2 cellular contexts compared by ENCODE assay signal in the genomic region with DNA sequence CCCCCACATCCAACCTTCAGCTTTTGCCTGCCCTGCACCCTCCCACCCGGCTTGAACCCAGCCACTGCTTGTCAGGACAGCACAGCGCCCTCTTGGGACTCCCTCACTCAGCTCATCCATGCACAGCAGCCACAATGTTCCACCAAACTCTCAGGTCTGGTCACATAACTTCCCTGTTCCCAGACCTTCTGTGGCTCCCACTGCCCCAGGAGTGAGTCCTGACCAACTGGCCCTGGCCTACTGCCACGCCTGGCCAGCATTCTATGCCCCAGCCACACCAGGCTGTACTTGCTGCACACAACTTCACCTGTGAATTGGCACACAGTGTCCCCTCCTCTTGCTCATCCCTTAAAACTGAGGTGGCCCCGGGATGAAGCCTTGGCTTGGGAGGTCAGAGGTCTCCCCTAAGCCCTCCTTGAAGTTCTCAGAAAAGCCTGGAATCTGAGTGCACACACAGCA.
TF ChIP-seq lines count a peak whose summit lies in the region.

No MANE protein-coding gene starts in this region.

TF ChIP-seq in SK-N-SH, 30 proteins besides CTCF, POLR2A, EP300 and RAD21 (continued from another document):
- no peak for TF ChIP-seq RFX5 (IDR thresholded peaks at IDR 0.05; ENCODE audit: low read length)
- TF ChIP-seq YY1 (IDR thresholded peaks at IDR 0.05; ENCODE audit: low read depth) = no peak
- TF ChIP-seq, protein P1, sequence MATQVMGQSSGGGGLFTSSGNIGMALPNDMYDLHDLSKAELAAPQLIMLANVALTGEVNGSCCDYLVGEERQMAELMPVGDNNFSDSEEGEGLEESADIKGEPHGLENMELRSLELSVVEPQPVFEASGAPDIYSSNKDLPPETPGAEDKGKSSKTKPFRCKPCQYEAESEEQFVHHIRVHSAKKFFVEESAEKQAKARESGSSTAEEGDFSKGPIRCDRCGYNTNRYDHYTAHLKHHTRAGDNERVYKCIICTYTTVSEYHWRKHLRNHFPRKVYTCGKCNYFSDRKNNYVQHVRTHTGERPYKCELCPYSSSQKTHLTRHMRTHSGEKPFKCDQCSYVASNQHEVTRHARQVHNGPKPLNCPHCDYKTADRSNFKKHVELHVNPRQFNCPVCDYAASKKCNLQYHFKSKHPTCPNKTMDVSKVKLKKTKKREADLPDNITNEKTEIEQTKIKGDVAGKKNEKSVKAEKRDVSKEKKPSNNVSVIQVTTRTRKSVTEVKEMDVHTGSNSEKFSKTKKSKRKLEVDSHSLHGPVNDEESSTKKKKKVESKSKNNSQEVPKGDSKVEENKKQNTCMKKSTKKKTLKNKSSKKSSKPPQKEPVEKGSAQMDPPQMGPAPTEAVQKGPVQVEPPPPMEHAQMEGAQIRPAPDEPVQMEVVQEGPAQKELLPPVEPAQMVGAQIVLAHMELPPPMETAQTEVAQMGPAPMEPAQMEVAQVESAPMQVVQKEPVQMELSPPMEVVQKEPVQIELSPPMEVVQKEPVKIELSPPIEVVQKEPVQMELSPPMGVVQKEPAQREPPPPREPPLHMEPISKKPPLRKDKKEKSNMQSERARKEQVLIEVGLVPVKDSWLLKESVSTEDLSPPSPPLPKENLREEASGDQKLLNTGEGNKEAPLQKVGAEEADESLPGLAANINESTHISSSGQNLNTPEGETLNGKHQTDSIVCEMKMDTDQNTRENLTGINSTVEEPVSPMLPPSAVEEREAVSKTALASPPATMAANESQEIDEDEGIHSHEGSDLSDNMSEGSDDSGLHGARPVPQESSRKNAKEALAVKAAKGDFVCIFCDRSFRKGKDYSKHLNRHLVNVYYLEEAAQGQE (IDR thresholded peaks at IDR 0.05; ENCODE audit: low read depth, low read length) = no peak
- no peak for TF ChIP-seq POLR2AphosphoS5 (IDR thresholded peaks at IDR 0.05; ENCODE audit: low read depth, low read length)
- no peak for TF ChIP-seq ZBTB33 (IDR thresholded peaks at IDR 0.05; ENCODE audit: borderline replicate concordance, low read depth)
- no peak for TF ChIP-seq CHD2 (IDR thresholded peaks at IDR 0.05; ENCODE audit: low read length, partially characterized antibody)
- no peak for TF ChIP-seq IRF3 (IDR thresholded peaks at IDR 0.05; ENCODE audit: low read depth, low read length)
- no peak for TF ChIP-seq TEAD4 (IDR thresholded peaks at IDR 0.05; ENCODE audit: borderline replicate concordance, insufficient read depth)
- TF ChIP-seq RXRA (IDR thresholded peaks at IDR 0.05; ENCODE audit: borderline replicate concordance, low read depth) = no peak
- TF ChIP-seq SMC3 (IDR thresholded peaks at IDR 0.05; ENCODE audit: low read depth, low read length) = no peak

TF ChIP-seq in SK-N-SH treated with all-trans-retinoic acid at 6 μM for 48 hours, 23 proteins besides CTCF, POLR2A, EP300 and RAD21:
- TF ChIP-seq, protein P2, sequence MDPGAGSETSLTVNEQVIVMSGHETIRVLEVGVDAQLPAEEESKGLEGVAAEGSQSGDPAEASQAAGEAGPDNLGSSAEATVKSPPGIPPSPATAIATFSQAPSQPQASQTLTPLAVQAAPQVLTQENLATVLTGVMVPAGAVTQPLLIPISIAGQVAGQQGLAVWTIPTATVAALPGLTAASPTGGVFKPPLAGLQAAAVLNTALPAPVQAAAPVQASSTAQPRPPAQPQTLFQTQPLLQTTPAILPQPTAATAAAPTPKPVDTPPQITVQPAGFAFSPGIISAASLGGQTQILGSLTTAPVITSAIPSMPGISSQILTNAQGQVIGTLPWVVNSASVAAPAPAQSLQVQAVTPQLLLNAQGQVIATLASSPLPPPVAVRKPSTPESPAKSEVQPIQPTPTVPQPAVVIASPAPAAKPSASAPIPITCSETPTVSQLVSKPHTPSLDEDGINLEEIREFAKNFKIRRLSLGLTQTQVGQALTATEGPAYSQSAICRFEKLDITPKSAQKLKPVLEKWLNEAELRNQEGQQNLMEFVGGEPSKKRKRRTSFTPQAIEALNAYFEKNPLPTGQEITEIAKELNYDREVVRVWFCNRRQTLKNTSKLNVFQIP (CRISPR knock-in tag; IDR thresholded peaks at IDR 0.05; ENCODE audit: borderline replicate concordance, low read depth) = no peak
- TF ChIP-seq GLIS3 (CRISPR knock-in tag; IDR thresholded peaks at IDR 0.05) = no peak
- TF ChIP-seq OSR1 (CRISPR knock-in tag; IDR thresholded peaks at IDR 0.05) = no peak
- no peak for TF ChIP-seq ZFP30 (CRISPR knock-in tag; IDR thresholded peaks at IDR 0.05)
- TF ChIP-seq ARNTL (CRISPR knock-in tag; IDR thresholded peaks at IDR 0.05; ENCODE audit: borderline replicate concordance, low read depth) = no peak
- no peak for TF ChIP-seq RARB (CRISPR knock-in tag; IDR thresholded peaks at IDR 0.05)
- no peak for TF ChIP-seq PPARA (CRISPR knock-in tag; IDR thresholded peaks at IDR 0.05; ENCODE audit: borderline replicate concordance)
- no peak for TF ChIP-seq TOX (CRISPR knock-in tag; IDR thresholded peaks at IDR 0.05; ENCODE audit: borderline replicate concordance)
- no peak for TF ChIP-seq TSHZ2 (CRISPR knock-in tag; IDR thresholded peaks at IDR 0.05)
- no peak for TF ChIP-seq BACH2 (CRISPR knock-in tag; IDR thresholded peaks at IDR 0.05; ENCODE audit: borderline replicate concordance)
- TF ChIP-seq TCF4 (CRISPR knock-in tag; IDR thresholded peaks at IDR 0.05; ENCODE audit: borderline replicate concordance) = no peak
